ENCODE assay signal across 15 cellular contexts in genomic region chr3:4989649-4989966, GRCh38. TPM values are rescaled to one million over a fixed set of nuclear protein-coding genes. Genes with fewer than 3 reads are reported as not detected.
A peak's percentile ranks its signal among the peaks of the same experiment; 100 is the strongest.
DNase-seq lines count a peak whose midpoint lies in the region; ATAC-seq and TF ChIP-seq lines count a peak whose summit lies in the region.
"Had no signal": no experiment of that assay in that cellular context is flagged by ENCODE, and none has a peak within 500 bp of the region (broad histone marks: within the 10 kb centered on the region; RNA-seq: fewer than 3 reads in every experiment).

No MANE protein-coding gene starts in this region.

- TF ChIP-seq EP300 in tibial nerve (IDR thresholded peaks at IDR 0.05) = no peak

- ATAC-seq in heart left ventricle (no peak), left cardiac atrium (no peak)
- ATAC-seq: naive thymus-derived CD4-positive, alpha-beta T cell; upper lobe of right lung had no signal

- H3K27ac ChIP-seq in heart left ventricle (peak overlapping the region in 10 of 12 donors; percentile 47 to 100 (median 74)), mucosa of rectum (ENCODE audit: low read depth in 2 of 2, low read length in 2 of 2) (peak overlapping the region; percentile 73 to 76), tibial nerve (peak overlapping the region; percentile 59 to 98 (median 83))
- H3K27ac ChIP-seq: upper lobe of right lung had no signal

- H3K4me3 ChIP-seq in heart left ventricle = no peak overlapping the region
- H3K4me3 ChIP-seq in mucosa of rectum (ENCODE audit: low read length in 2 of 2) = no peak overlapping the region
- no peak overlapping the region for H3K4me3 ChIP-seq in tibial nerve
- H3K4me3 ChIP-seq: upper lobe of right lung had no signal

- H3K9me3 Mint-ChIP-seq in brain = no peaks in the 10 kb centered on the region
- H3K9me3 Mint-ChIP-seq: activated naive CD4-positive, alpha-beta T cell treated with anti-CD3 and anti-CD28 coated beads, Interleukin-2, amount 50 U/mL, for 24 hours; naive thymus-derived CD4-positive, alpha-beta T cell; T-helper 2 cell treated with Interferon-gamma antibody and Interleukin-4, amounts not matched to agents 5 μg/mL and 100 μg/mL, for 36 hours had no signal

- peak overlapping the region in 3 of 5 experiments; percentile 48 to 90 (median 71) for H3K27ac Mint-ChIP-seq in brain

- H3K27me3 ChIP-seq in heart left ventricle (no peaks in the 10 kb centered on the region), mucosa of rectum (ENCODE audit: control insufficient read depth in 2 of 2, insufficient read depth in 2 of 2, low read length in 2 of 2) (no peaks in the 10 kb centered on the region), tibial nerve (no peaks in the 10 kb centered on the region)
- H3K27me3 ChIP-seq: upper lobe of right lung had no signal

- H3K9ac ChIP-seq in mucosa of rectum (ENCODE audit: low read depth in 1 of 2, low read length in 2 of 2) = peak overlapping the region in 1 of 2 donors; percentile 34

- H3K9me3 ChIP-seq in heart left ventricle = no peaks in the 10 kb centered on the region
- H3K9me3 ChIP-seq in mucosa of rectum (ENCODE audit: control insufficient read depth in 2 of 2, low read length in 2 of 2) = no peaks in the 10 kb centered on the region
- H3K9me3 ChIP-seq in tibial nerve = no peaks in the 10 kb centered on the region
- H3K9me3 ChIP-seq: upper lobe of right lung had no signal

- TF ChIP-seq POLR2A in heart left ventricle (IDR thresholded peaks at IDR 0.05) (no peak), tibial nerve (IDR thresholded peaks at IDR 0.05) (no peak)

- peaks cover 0 to 10% (median 0%) of the 10 kb centered on the region in 9 donors for H3K36me3 ChIP-seq in heart left ventricle
- H3K36me3 ChIP-seq in mucosa of rectum (ENCODE audit: control insufficient read depth in 2 of 2, insufficient read depth in 2 of 2, low read length in 2 of 2) = peaks cover 0 to 2% of the 10 kb centered on the region in 2 donors
- no peaks in the 10 kb centered on the region for H3K36me3 ChIP-seq in tibial nerve

- H3K36me3 Mint-ChIP-seq in brain = peaks cover under 1% of the 10 kb centered on the region
- H3K36me3 Mint-ChIP-seq: activated naive CD4-positive, alpha-beta T cell treated with anti-CD3 and anti-CD28 coated beads, Interleukin-2, amount 50 U/mL, for 24 hours had no signal

- no peak overlapping the region for H3K4me3 Mint-ChIP-seq in brain
- H3K4me3 Mint-ChIP-seq: activated naive CD4-positive, alpha-beta T cell treated with anti-CD3 and anti-CD28 coated beads, Interleukin-2, amount 50 U/mL, for 24 hours; naive thymus-derived CD4-positive, alpha-beta T cell; T-helper 2 cell treated with Interferon-gamma antibody and Interleukin-4, amounts not matched to agents 5 μg/mL and 100 μg/mL, for 36 hours had no signal

- H3K4me1 ChIP-seq in heart left ventricle (peaks cover 5 to 66% (median 40%) of the 10 kb centered on the region in 12 donors), mucosa of rectum (ENCODE audit: control insufficient read depth in 2 of 2, insufficient read depth in 2 of 2, low read length in 2 of 2) (peaks cover 26 to 36% of the 10 kb centered on the region in 2 donors), tibial nerve (peaks cover 0 to 57% (median 31%) of the 10 kb centered on the region in 4 donors)

- no peak for DNase-seq in heart left ventricle
- DNase-seq in left cardiac atrium = no peak
- DNase-seq in tibial nerve (ENCODE audit: low spot score in 2 of 2) = no peak
- DNase-seq in medulla oblongata (ENCODE audit: extremely low spot score) = no peak
- DNase-seq in foreskin melanocyte = no peak
- DNase-seq in DMS79 treated with DMSO at 0.1 percent for 48 hours (lab: John Stamatoyannopoulos, UW) = no peak
- DNase-seq: DMS153; naive thymus-derived CD4-positive, alpha-beta T cell; NCI-H1105 treated with DMSO at 0.1 percent for 48 hours; NCI-H510A; upper lobe of right lung had no signal

- WGBS in heart left ventricle, 4 donors = 63 to 80% (median 77%) methylated on average over 2 of the region's 2 CpGs
- WGBS in tibial nerve, 2 donors = 53 to 69% methylated on average over 2 of the region's 2 CpGs

- no peak for TF ChIP-seq CTCF in heart left ventricle (IDR thresholded peaks at IDR 0.05)
- TF ChIP-seq CTCF in brain (conservative IDR thresholded peaks at IDR 0.05) = no peak
- no peak for TF ChIP-seq CTCF in tibial nerve (IDR thresholded peaks at IDR 0.05)

- H3K27me3 Mint-ChIP-seq in brain = peaks cover 23% of the 10 kb centered on the region
- H3K27me3 Mint-ChIP-seq: activated naive CD4-positive, alpha-beta T cell treated with anti-CD3 and anti-CD28 coated beads, Interleukin-2, amount 50 U/mL, for 24 hours; naive thymus-derived CD4-positive, alpha-beta T cell had no signal

- peaks cover 43% of the 10 kb centered on the region for H3K4me1 Mint-ChIP-seq in brain

- intact Hi-C loops in heart left ventricle (cut with DNase I) (loop anchor here in 1 of 10 donors (2.0 kb wide), 1 partner anchor 37 kb away; no protein-coding TSS in a partner anchor), left cardiac atrium (cut with DNase I) (loop anchor here in 1 of 2 donors (10.0 kb wide), 1 partner anchor 265 kb away; no protein-coding TSS in a partner anchor)

RNA-seq across cellular contexts. Expression of gene BHLHE40, which starts 10.4 kb away (rescaled TPM):
- 100 to 1,000 TPM in 1 of 9 donors, 10 to 100 TPM in 7, 1 to 10 TPM in 1; 8.5 to 109 (median 37.4) TPM for total RNA-seq in heart left ventricle
- 10 to 100 TPM; 10.7 to 12.5 TPM for polyA plus RNA-seq in heart left ventricle
- total RNA-seq in left cardiac atrium = 10 to 100 TPM; 31.1 to 85.6 TPM
- 26.5 TPM for polyA plus RNA-seq in brain (ENCODE audit: insufficient read depth, low read depth, low replicate concordance)
- 10 to 100 TPM; 44.1 to 61.4 (median 53.7) TPM for total RNA-seq in tibial nerve
